In the genomic region with DNA sequence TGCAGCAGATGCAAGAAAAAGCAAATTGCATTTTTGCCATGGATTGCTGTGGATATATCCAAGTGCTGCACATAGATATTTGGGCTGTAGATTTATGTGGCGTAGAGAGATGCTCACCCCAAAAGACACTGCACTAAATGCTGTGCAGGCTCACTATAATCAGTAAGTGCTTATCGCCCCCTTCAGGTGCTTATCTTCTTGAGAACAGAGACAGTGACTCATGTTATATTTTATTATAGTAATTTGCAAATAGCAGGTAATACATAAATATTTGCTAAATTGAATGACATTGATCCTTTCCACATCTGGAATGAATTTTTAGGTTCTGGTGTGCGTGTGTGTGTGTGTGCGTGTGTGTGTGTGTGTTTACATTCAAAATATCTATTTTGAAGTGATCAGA, we compare ENCODE assay signal across 8 cellular contexts.
DNase-seq lines count a peak whose midpoint lies in the region; ATAC-seq and TF ChIP-seq lines count a peak whose summit lies in the region.

No MANE protein-coding gene starts in this region.

- in situ Hi-C loops in brain microvascular endothelial cell (cut with HindIII; ENCODE audit: low pct_ligation_motif_present, low sequenced_read_pairs), result loop anchor here (25.0 kb wide), 1 partner anchor 325 kb away; no protein-coding TSS in a partner anchor

- DNase-seq in NCI-H2081 (lab: John Stamatoyannopoulos, UW), result peak; percentile 21 to 22
- no peak for DNase-seq in NCI-H2081 treated with DMSO at 0.1 percent for 48 hours (lab: John Stamatoyannopoulos, UW)
- peak; percentile 50 for DNase-seq in NCI-H1694 (lab: John Stamatoyannopoulos, UW)
- peak; percentile 58 for DNase-seq in brain microvascular endothelial cell
- DNase-seq in pons (ENCODE audit: low spot score), result peak; percentile 28
- no peak for DNase-seq in 8988T

- TF ChIP-seq CTCF in brain microvascular endothelial cell (IDR thresholded peaks at IDR 0.05; ENCODE audit: low read depth, low read length, missing control alignments), result peak; percentile 58

- H3K4me3 ChIP-seq in brain microvascular endothelial cell (ENCODE audit: low read depth, low read length), result no peak overlapping the region

- ATAC-seq in HG02938 (IDR thresholded peaks at IDR 0.05; ENCODE audit: unreplicated experiment) (no peak), HG02885 (IDR thresholded peaks at IDR 0.05; ENCODE audit: poor library complexity, unreplicated experiment) (no peak)

- no peaks in the 10 kb centered on the region for H3K36me3 ChIP-seq in brain microvascular endothelial cell (replicated peaks)

- H3K27me3 ChIP-seq in brain microvascular endothelial cell (replicated peaks), result no peaks in the 10 kb centered on the region

- H3K27ac ChIP-seq in brain microvascular endothelial cell, result no peak overlapping the region

Comparison
In these comparisons a context has a peak if more than half of its experiments do, and no peak if none do; other contexts are left out.
1. DNase-seq: peak in NCI-H2081 (2 of 2), NCI-H1694 (single experiment), brain microvascular endothelial cell (single experiment) and pons (single experiment); none in NCI-H2081 treated with DMSO at 0.1 percent for 48 hours (single experiment) and 8988T (single experiment).